Comparison of ENCODE assay signal across 25 cellular contexts in genomic region chr10:95133997-95134396, GRCh38.
DNase-seq lines count a peak whose midpoint lies in the region; ATAC-seq and TF ChIP-seq lines count a peak whose summit lies in the region.
"Had no signal": no experiment of that assay in that cellular context is flagged by ENCODE, and none has a peak within 500 bp of the region (broad histone marks: within the 10 kb centered on the region; RNA-seq: fewer than 3 reads in every experiment).

No MANE protein-coding gene starts in this region.

- no peaks in the 10 kb centered on the region for H3K9me3 Mint-ChIP-seq in activated CD8-positive, alpha-beta T cell treated with anti-CD3 and anti-CD28 coated beads, Interleukin-2, amount 10 ng/mL, durations not matched to agents 7 days and 5 days (ENCODE audit: insufficient read depth)

- H3K4me2 ChIP-seq in Karpas-422 (ENCODE audit: low read depth, low read length, poor library complexity, severe bottlenecking), result no peak overlapping the region

- intact Hi-C loops in spleen (cut with DNase I; ENCODE audit: low total_unique reads), result no loop called here

- ATAC-seq in activated CD8-positive, alpha-beta T cell treated with anti-CD3 and anti-CD28 coated beads, Interleukin-2, amount 10 ng/mL, durations not matched to agents 7 days and 5 days, result no peak
- no peak for ATAC-seq in GM18858 (IDR thresholded peaks at IDR 0.05; ENCODE audit: unreplicated experiment)
- no peak for ATAC-seq in HG02938 (IDR thresholded peaks at IDR 0.05; ENCODE audit: unreplicated experiment)
- ATAC-seq: activated CD4-positive, CD25-positive, alpha-beta regulatory T cell treated with anti-CD3 and anti-CD28 coated beads, Interleukin-2, amount 50 U/mL, for 24 hours; activated T-cell treated with anti-CD3 and anti-CD28 coated beads, Interleukin-2, amount 50 U/mL, for 72 hours had no signal

- no peak for TF ChIP-seq CTCF in epithelial cell of esophagus (IDR thresholded peaks at IDR 0.05; ENCODE audit: insufficient read depth, low read depth, low read length, missing control alignments)
- TF ChIP-seq CTCF in spleen (IDR thresholded peaks at IDR 0.05 in 8 of 11, conservative IDR thresholded peaks at IDR 0.05 in 3 of 11), result no peak

- 64 to 87% (median 74%) methylated on average over 2 of the region's 2 CpGs for WGBS in spleen, 5 donors

- no peak for TF ChIP-seq POLR2A in spleen (IDR thresholded peaks at IDR 0.05)

- CTCF ChIA-PET in activated CD8-positive, alpha-beta T cell treated with anti-CD3 and anti-CD28 coated beads, Interleukin-2, amount 10 ng/mL, durations not matched to agents 7 days and 5 days (lab: Charles Lee), result interaction anchor here (0.8 to 2.1 kb wide), 10 partner anchors 9 to 232 kb away, joined by 3 to 26 read pairs (median 6); no protein-coding TSS in a partner anchor

- H3K9ac ChIP-seq in Karpas-422 (ENCODE audit: low read length), result no peak overlapping the region

- H3K4me3 ChIP-seq in Karpas-422 (ENCODE audit: low read length) (no peak overlapping the region), epithelial cell of esophagus (ENCODE audit: low read length) (no peak overlapping the region), spleen (no peak overlapping the region)
- H3K4me3 ChIP-seq: ascending aorta, esophagus squamous epithelium, skin epidermis, vagina had no signal

- no peaks in the 10 kb centered on the region for H3K9me2 ChIP-seq in Karpas-422 (replicated peaks; ENCODE audit: insufficient read depth, low read length)

- no peaks in the 10 kb centered on the region for H3K27me3 Mint-ChIP-seq in activated CD8-positive, alpha-beta T cell treated with anti-CD3 and anti-CD28 coated beads, Interleukin-2, amount 10 ng/mL, durations not matched to agents 7 days and 5 days (ENCODE audit: low read depth)

- H3K27ac Mint-ChIP-seq in activated CD8-positive, alpha-beta T cell treated with anti-CD3 and anti-CD28 coated beads, Interleukin-2, amount 10 ng/mL, durations not matched to agents 7 days and 5 days, result no peak overlapping the region
- H3K27ac Mint-ChIP-seq: activated T-cell treated with anti-CD3 and anti-CD28 coated beads, Interleukin-2, amount 50 U/mL, for 72 hours; CD8-positive, alpha-beta memory T cell; nephron progenitor cell had no signal

- H4K20me1 ChIP-seq in Karpas-422 (ENCODE audit: insufficient read depth, low read depth, low read length), result no peaks in the 10 kb centered on the region

- DNase-seq in COR-L47 (lab: John Stamatoyannopoulos, UW) (peak; percentile 2), Karpas-422 (peak; percentile 41), NOMO-1 treated with dmso at 0.1 percent for 144 hours (lab: John Stamatoyannopoulos, UW; ENCODE audit: unreplicated experiment) (peak; percentile 4), epithelial cell of esophagus (ENCODE audit: low read depth) (peak; percentile 16), spleen (no peak)
- no peak for DNase-seq in activated CD8-positive, alpha-beta T cell treated with anti-CD3 and anti-CD28 coated beads, Interleukin-2, amount 10 ng/mL, durations not matched to agents 7 days and 5 days
- DNase-seq: activated naive CD4-positive, alpha-beta T cell treated with anti-CD3 and anti-CD28 coated beads, Interleukin-2, amount 50 U/mL, for 16 hours; activated T-cell treated with anti-CD3 and anti-CD28 coated beads, Interleukin-2, amount 50 U/mL, for 72 hours; CD8-positive, alpha-beta memory T cell; effector CD4-positive, alpha-beta T cell; EL; esophagus squamous epithelium; midbrain; NCI-H187; nephron progenitor cell; posterior cingulate gyrus; SIG-M5; stimulated activated CD4-positive, alpha-beta T cell treated with anti-CD3 and anti-CD28 coated beads, Interleukin-4, amount 100 ng/mL, for 1 hour; T-helper 1 cell had no signal

- H3K9me3 ChIP-seq in Karpas-422 (ENCODE audit: low read length) (no peaks in the 10 kb centered on the region), spleen (peaks cover 0 to 13% (median 3%) of the 10 kb centered on the region in 8 donors)
- H3K9me3 ChIP-seq: ascending aorta, esophagus squamous epithelium, vagina had no signal

- peaks cover 6% of the 10 kb centered on the region for H3K4me1 ChIP-seq in Karpas-422 (ENCODE audit: low read length)
- no peaks in the 10 kb centered on the region for H3K4me1 ChIP-seq in spleen
- H3K4me1 ChIP-seq: ascending aorta, esophagus squamous epithelium, vagina had no signal

- H3K36me3 Mint-ChIP-seq in activated CD8-positive, alpha-beta T cell treated with anti-CD3 and anti-CD28 coated beads, Interleukin-2, amount 10 ng/mL, durations not matched to agents 7 days and 5 days (ENCODE audit: low read depth), result no peaks in the 10 kb centered on the region
- H3K36me3 Mint-ChIP-seq: CD8-positive, alpha-beta memory T cell had no signal

- no peaks in the 10 kb centered on the region for H3K4me1 Mint-ChIP-seq in activated CD8-positive, alpha-beta T cell treated with anti-CD3 and anti-CD28 coated beads, Interleukin-2, amount 10 ng/mL, durations not matched to agents 7 days and 5 days (ENCODE audit: low read depth)
- H3K4me1 Mint-ChIP-seq: CD8-positive, alpha-beta memory T cell; nephron progenitor cell had no signal

- no peak overlapping the region for H3K4me3 Mint-ChIP-seq in activated CD8-positive, alpha-beta T cell treated with anti-CD3 and anti-CD28 coated beads, Interleukin-2, amount 10 ng/mL, durations not matched to agents 7 days and 5 days
- H3K4me3 Mint-ChIP-seq: activated T-cell treated with anti-CD3 and anti-CD28 coated beads, Interleukin-2, amount 50 U/mL, for 72 hours; CD8-positive, alpha-beta memory T cell; nephron progenitor cell had no signal

- no peaks in the 10 kb centered on the region for H3K79me2 ChIP-seq in Karpas-422 (ENCODE audit: low read length)

- POLR2A ChIA-PET in activated CD8-positive, alpha-beta T cell treated with anti-CD3 and anti-CD28 coated beads, Interleukin-2, amount 10 ng/mL, durations not matched to agents 7 days and 5 days (lab: Charles Lee), result no interaction called here

- no peak overlapping the region for H2AFZ ChIP-seq in Karpas-422 (ENCODE audit: low read length)

- H3K27ac ChIP-seq in Karpas-422 (ENCODE audit: low read length), result no peak overlapping the region
- no peak overlapping the region for H3K27ac ChIP-seq in spleen
- H3K27ac ChIP-seq: ascending aorta, esophagus squamous epithelium, skin epidermis, vagina had no signal

- H3K27me3 ChIP-seq in Karpas-422 (ENCODE audit: low read length), result no peaks in the 10 kb centered on the region
- H3K27me3 ChIP-seq in spleen (replicated peaks in 1 of 7), result no peaks in the 10 kb centered on the region
- H3K27me3 ChIP-seq: ascending aorta, esophagus squamous epithelium, vagina had no signal

- H3K36me3 ChIP-seq in Karpas-422 (ENCODE audit: insufficient read depth, low read length), result no peaks in the 10 kb centered on the region
- no peaks in the 10 kb centered on the region for H3K36me3 ChIP-seq in spleen
- H3K36me3 ChIP-seq: ascending aorta, esophagus squamous epithelium, vagina had no signal

Comparison
In these comparisons a context has a peak if more than half of its experiments do, and no peak if none do; other contexts are left out.
1. DNase-seq: peak in COR-L47 (single experiment), Karpas-422 (single experiment), NOMO-1 treated with dmso at 0.1 percent for 144 hours (single experiment) and epithelial cell of esophagus (single experiment); none in activated CD8-positive, alpha-beta T cell treated with anti-CD3 and anti-CD28 coated beads, Interleukin-2, amount 10 ng/mL, durations not matched to agents 7 days and 5 days (single experiment) and spleen (single experiment).